Comparison of ENCODE assay signal across 20 cellular contexts in genomic region chr14:76640923-76641395, GRCh38.
A peak's percentile ranks its signal among the peaks of the same experiment; 100 is the strongest.
DNase-seq lines count a peak whose midpoint lies in the region; ATAC-seq and TF ChIP-seq lines count a peak whose summit lies in the region.
"Had no signal": no experiment of that assay in that cellular context is flagged by ENCODE, and none has a peak within 500 bp of the region (broad histone marks: within the 10 kb centered on the region; RNA-seq: fewer than 3 reads in every experiment).

No MANE protein-coding gene starts in this region.

- ATAC-seq in RWPE2 (ENCODE audit: low read depth) (peak; percentile 26; the same call in 2 of the 3 replicates), HG03460 (IDR thresholded peaks at IDR 0.05; ENCODE audit: unreplicated experiment) (no peak)
- ATAC-seq: SK-N-SH treated with all-trans-retinoic acid at 6 μM for 48 hours had no signal

- no peak overlapping the region for H3K27ac ChIP-seq in RWPE2 (ENCODE audit: poor library complexity, severe bottlenecking)
- H3K27ac ChIP-seq: cardiac muscle cell, HL-60 had no signal

- no peaks in the 10 kb centered on the region for H3K4me1 ChIP-seq in RWPE2 (ENCODE audit: insufficient read depth, poor library complexity, severe bottlenecking)

- TF ChIP-seq CTCF in RWPE2 (IDR thresholded peaks at IDR 0.05; ENCODE audit: poor library complexity, severe bottlenecking), result no peak

- H3K9me3 ChIP-seq in RWPE2 (ENCODE audit: severe bottlenecking), result no peaks in the 10 kb centered on the region

- peak; percentile 29 for DNase-seq in NCI-H2171 treated with DMSO at 0.1 percent for 48 hours (lab: John Stamatoyannopoulos, UW)
- no peak for DNase-seq in NCI-H2171 (lab: John Stamatoyannopoulos, UW)
- DNase-seq in NCI-H2029 (lab: John Stamatoyannopoulos, UW), result peak; percentile 92
- no peak for DNase-seq in RWPE2 (ENCODE audit: low spot score)
- peak; percentile 5 for DNase-seq in myocyte (ENCODE audit: low read depth)
- no peak for DNase-seq in NCI-H187 treated with DMSO at 0.1 percent for 48 hours (lab: John Stamatoyannopoulos, UW)
- no peak for DNase-seq in H4 (ENCODE audit: low spot score)
- DNase-seq: activated CD4-positive, alpha-beta T cell treated with anti-CD3 and anti-CD28 coated beads, Interleukin-2, amount 50 U/mL, for 4 hours; foreskin fibroblast; hypothalamus; IMR-90; MM.1S; NCI-H187; stimulated activated CD8-positive, alpha-beta memory T cell treated with anti-CD3 and anti-CD28 coated beads, Interleukin-4, amount 100 ng/mL, for 48 hours; substantia nigra had no signal

- peaks cover 4% of the 10 kb centered on the region for H3K27me3 ChIP-seq in RWPE2 (ENCODE audit: insufficient read depth, poor library complexity, severe bottlenecking)
- H3K27me3 ChIP-seq: cardiac muscle cell had no signal

- no peaks in the 10 kb centered on the region for H3K36me3 ChIP-seq in RWPE2 (ENCODE audit: low read depth)
- H3K36me3 ChIP-seq: cardiac muscle cell had no signal

- H3K4me3 ChIP-seq in RWPE2 (ENCODE audit: severe bottlenecking), result no peak overlapping the region
- H3K4me3 ChIP-seq: cardiac muscle cell, lung had no signal

Comparison
In these comparisons a context has a peak if more than half of its experiments do, and no peak if none do; other contexts are left out.
1. DNase-seq: peak in NCI-H2171 treated with DMSO at 0.1 percent for 48 hours (single experiment), NCI-H2029 (single experiment) and myocyte (single experiment); none in NCI-H2171 (single experiment), RWPE2 (single experiment), NCI-H187 treated with DMSO at 0.1 percent for 48 hours (single experiment) and H4 (single experiment).